ENCODE assay signal across 10 cellular contexts in the genomic region with DNA sequence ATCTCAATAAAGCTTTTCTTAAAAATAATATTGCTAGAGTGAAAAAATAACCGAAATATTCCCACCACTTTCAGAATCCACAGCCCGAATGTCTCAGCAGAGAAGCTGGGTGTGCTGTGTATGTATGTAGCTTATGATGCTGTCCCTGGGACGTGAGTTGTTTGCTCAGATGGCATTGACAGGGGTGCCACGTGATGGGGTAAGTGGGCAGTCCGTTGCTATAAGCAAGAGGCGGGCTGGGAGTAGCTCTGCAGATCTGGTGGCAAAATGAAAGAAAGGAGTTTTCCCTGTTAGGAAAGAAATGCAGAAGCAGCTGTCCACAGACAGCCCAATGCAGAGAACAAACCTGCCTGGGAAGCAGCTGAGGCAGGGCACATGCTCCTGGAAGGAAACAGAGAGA. TPM values are rescaled to one million over a fixed set of nuclear protein-coding genes. Genes with fewer than 3 reads are reported as not detected.
DNase-seq lines count a peak whose midpoint lies in the region; ATAC-seq and TF ChIP-seq lines count a peak whose summit lies in the region.
"Had no signal": no experiment of that assay in that cellular context is flagged by ENCODE, and none has a peak within 500 bp of the region (broad histone marks: within the 10 kb centered on the region; RNA-seq: fewer than 3 reads in every experiment).

No MANE protein-coding gene starts in this region.

- BruUV-seq in Caco-2 (replicated peaks; lab: Mats Ljungman, UMichigan): no TSS peak

- no peaks in the 10 kb centered on the region for H3K27me3 Mint-ChIP-seq in Caco-2 (ENCODE audit: insufficient read depth, unreplicated experiment)

- ATAC-seq in upper lobe of right lung: no peak

- TF ChIP-seq CTCF in Caco-2 (IDR thresholded peaks at IDR 0.05; ENCODE audit: insufficient read depth in 1 of 2, low read depth in 1 of 2, low read length in 1 of 2, severe bottlenecking in 1 of 2, unreplicated experiment in 1 of 2) (no peak), upper lobe of right lung (IDR thresholded peaks at IDR 0.05) (no peak)

- no peaks in the 10 kb centered on the region for H3K9me3 Mint-ChIP-seq in Caco-2 (ENCODE audit: unreplicated experiment)

- H3K9me3 ChIP-seq in Caco-2 (no peaks in the 10 kb centered on the region), upper lobe of right lung (no peaks in the 10 kb centered on the region)

- H3K4me3 ChIP-seq in Caco-2 (ENCODE audit: low read depth, low read length) (no peak overlapping the region), upper lobe of right lung (no peak overlapping the region)

- H3K4me3 Mint-ChIP-seq in Caco-2 (ENCODE audit: unreplicated experiment): no peak overlapping the region

- POLR2A ChIA-PET in Caco-2 (lab: Charles Lee): no interaction called here

- peaks cover 11% of the 10 kb centered on the region for H3K36me3 Mint-ChIP-seq in Caco-2 (ENCODE audit: insufficient read depth, unreplicated experiment)

- H3K36me3 ChIP-seq in Caco-2 (ENCODE audit: control insufficient read depth, insufficient read depth, low read length) (no peaks in the 10 kb centered on the region), upper lobe of right lung (no peaks in the 10 kb centered on the region)

- intact Hi-C loops in posterior cingulate gyrus (cut with DNase I) (loop anchor here (10.0 kb wide), 1 partner anchor 53 kb away; no protein-coding TSS in a partner anchor), Caco-2 (cut with micrococcal nuclease; ENCODE audit: unreplicated experiment) (no loop called here), upper lobe of right lung (cut with DNase I) (no loop called here)

- no peak overlapping the region for H3K27ac Mint-ChIP-seq in Caco-2 (ENCODE audit: unreplicated experiment)

- CTCF ChIA-PET in Caco-2 (lab: Charles Lee): interaction anchor here (0.6 kb wide), 1 partner anchor 650 kb away, joined by 6 read pairs; no protein-coding TSS in a partner anchor

- H3K27ac ChIP-seq in cingulate gyrus (ENCODE audit: low read depth, low read length) (peak overlapping the region; percentile 23), upper lobe of right lung (no peak overlapping the region)

- peak; percentile 57 for DNase-seq in H4 (ENCODE audit: low spot score)
- DNase-seq in NCI-H774 (lab: John Stamatoyannopoulos, UW): peak; percentile 10
- DNase-seq in posterior cingulate gyrus: peak; percentile 56 to 96 (median 74)
- no peak for DNase-seq in Caco-2
- no peak for DNase-seq in upper lobe of right lung
- no peak for DNase-seq in HK-2 (ENCODE audit: unreplicated experiment)
- no peak for DNase-seq in NAMALWA (ENCODE audit: low spot score)
- DNase-seq: activated CD4-positive, alpha-beta T cell treated with anti-CD3 and anti-CD28 coated beads for 4 hours; kidney had no signal

- H3K4me1 ChIP-seq in Caco-2 (peaks cover 9% of the 10 kb centered on the region), upper lobe of right lung (peaks cover 15% of the 10 kb centered on the region)

- H3K27me3 ChIP-seq in Caco-2 (replicated peaks; ENCODE audit: control insufficient read depth, insufficient read depth, low read length) (no peaks in the 10 kb centered on the region), upper lobe of right lung (no peaks in the 10 kb centered on the region)

- H3K4me1 Mint-ChIP-seq in Caco-2 (ENCODE audit: low read depth, unreplicated experiment): peaks cover 12% of the 10 kb centered on the region

RNA-seq across cellular contexts. Expression of a gene that starts 3.8 kb away (rescaled TPM):
- total RNA-seq in H4 (2014; rRNA removed; shearing (Covaris generic)): 27.5 and 28.3 TPM in 2 replicates
- total RNA-seq in Caco-2 (2022): 24.5 and 26.1 TPM in 2 replicates
- total RNA-seq in upper lobe of right lung: 44.0 TPM

RNA-seq across cellular contexts. Expression of a gene that starts 60.0 kb away (rescaled TPM):
- 34.1 and 42.4 TPM in 2 replicates for total RNA-seq in H4 (2014; rRNA removed; shearing (Covaris generic))
- total RNA-seq in Caco-2 (2022) (25.0 and 25.2 TPM in 2 replicates), upper lobe of right lung (23.0 TPM)

Comparison
In these comparisons a context has a peak if more than half of its experiments do, and no peak if none do; other contexts are left out.
1. DNase-seq: peak in H4 (single experiment), NCI-H774 (single experiment) and posterior cingulate gyrus (10 of 10); none in Caco-2 (0 of 2), upper lobe of right lung (single experiment), HK-2 (single experiment) and NAMALWA (single experiment).